1 cellular context compared by ENCODE assay signal in genomic region chrX:131565909-131566308, GRCh38.
TF ChIP-seq lines count a peak whose summit lies in the region.

No MANE protein-coding gene starts in this region.

TF ChIP-seq in K562, 482 proteins besides CTCF, POLR2A, EP300 and RAD21 (continued from another document and continues in another):
- TF ChIP-seq, protein P1, sequence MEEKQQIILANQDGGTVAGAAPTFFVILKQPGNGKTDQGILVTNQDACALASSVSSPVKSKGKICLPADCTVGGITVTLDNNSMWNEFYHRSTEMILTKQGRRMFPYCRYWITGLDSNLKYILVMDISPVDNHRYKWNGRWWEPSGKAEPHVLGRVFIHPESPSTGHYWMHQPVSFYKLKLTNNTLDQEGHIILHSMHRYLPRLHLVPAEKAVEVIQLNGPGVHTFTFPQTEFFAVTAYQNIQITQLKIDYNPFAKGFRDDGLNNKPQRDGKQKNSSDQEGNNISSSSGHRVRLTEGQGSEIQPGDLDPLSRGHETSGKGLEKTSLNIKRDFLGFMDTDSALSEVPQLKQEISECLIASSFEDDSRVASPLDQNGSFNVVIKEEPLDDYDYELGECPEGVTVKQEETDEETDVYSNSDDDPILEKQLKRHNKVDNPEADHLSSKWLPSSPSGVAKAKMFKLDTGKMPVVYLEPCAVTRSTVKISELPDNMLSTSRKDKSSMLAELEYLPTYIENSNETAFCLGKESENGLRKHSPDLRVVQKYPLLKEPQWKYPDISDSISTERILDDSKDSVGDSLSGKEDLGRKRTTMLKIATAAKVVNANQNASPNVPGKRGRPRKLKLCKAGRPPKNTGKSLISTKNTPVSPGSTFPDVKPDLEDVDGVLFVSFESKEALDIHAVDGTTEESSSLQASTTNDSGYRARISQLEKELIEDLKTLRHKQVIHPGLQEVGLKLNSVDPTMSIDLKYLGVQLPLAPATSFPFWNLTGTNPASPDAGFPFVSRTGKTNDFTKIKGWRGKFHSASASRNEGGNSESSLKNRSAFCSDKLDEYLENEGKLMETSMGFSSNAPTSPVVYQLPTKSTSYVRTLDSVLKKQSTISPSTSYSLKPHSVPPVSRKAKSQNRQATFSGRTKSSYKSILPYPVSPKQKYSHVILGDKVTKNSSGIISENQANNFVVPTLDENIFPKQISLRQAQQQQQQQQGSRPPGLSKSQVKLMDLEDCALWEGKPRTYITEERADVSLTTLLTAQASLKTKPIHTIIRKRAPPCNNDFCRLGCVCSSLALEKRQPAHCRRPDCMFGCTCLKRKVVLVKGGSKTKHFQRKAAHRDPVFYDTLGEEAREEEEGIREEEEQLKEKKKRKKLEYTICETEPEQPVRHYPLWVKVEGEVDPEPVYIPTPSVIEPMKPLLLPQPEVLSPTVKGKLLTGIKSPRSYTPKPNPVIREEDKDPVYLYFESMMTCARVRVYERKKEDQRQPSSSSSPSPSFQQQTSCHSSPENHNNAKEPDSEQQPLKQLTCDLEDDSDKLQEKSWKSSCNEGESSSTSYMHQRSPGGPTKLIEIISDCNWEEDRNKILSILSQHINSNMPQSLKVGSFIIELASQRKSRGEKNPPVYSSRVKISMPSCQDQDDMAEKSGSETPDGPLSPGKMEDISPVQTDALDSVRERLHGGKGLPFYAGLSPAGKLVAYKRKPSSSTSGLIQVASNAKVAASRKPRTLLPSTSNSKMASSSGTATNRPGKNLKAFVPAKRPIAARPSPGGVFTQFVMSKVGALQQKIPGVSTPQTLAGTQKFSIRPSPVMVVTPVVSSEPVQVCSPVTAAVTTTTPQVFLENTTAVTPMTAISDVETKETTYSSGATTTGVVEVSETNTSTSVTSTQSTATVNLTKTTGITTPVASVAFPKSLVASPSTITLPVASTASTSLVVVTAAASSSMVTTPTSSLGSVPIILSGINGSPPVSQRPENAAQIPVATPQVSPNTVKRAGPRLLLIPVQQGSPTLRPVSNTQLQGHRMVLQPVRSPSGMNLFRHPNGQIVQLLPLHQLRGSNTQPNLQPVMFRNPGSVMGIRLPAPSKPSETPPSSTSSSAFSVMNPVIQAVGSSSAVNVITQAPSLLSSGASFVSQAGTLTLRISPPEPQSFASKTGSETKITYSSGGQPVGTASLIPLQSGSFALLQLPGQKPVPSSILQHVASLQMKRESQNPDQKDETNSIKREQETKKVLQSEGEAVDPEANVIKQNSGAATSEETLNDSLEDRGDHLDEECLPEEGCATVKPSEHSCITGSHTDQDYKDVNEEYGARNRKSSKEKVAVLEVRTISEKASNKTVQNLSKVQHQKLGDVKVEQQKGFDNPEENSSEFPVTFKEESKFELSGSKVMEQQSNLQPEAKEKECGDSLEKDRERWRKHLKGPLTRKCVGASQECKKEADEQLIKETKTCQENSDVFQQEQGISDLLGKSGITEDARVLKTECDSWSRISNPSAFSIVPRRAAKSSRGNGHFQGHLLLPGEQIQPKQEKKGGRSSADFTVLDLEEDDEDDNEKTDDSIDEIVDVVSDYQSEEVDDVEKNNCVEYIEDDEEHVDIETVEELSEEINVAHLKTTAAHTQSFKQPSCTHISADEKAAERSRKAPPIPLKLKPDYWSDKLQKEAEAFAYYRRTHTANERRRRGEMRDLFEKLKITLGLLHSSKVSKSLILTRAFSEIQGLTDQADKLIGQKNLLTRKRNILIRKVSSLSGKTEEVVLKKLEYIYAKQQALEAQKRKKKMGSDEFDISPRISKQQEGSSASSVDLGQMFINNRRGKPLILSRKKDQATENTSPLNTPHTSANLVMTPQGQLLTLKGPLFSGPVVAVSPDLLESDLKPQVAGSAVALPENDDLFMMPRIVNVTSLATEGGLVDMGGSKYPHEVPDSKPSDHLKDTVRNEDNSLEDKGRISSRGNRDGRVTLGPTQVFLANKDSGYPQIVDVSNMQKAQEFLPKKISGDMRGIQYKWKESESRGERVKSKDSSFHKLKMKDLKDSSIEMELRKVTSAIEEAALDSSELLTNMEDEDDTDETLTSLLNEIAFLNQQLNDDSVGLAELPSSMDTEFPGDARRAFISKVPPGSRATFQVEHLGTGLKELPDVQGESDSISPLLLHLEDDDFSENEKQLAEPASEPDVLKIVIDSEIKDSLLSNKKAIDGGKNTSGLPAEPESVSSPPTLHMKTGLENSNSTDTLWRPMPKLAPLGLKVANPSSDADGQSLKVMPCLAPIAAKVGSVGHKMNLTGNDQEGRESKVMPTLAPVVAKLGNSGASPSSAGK (IDR thresholded peaks at IDR 0.05), result no peak
- TF ChIP-seq HDAC1 (IDR thresholded peaks at IDR 0.05), result no peak
- TF ChIP-seq NFIC (IDR thresholded peaks at IDR 0.05), result peak; percentile 71
- TF ChIP-seq, protein P2, sequence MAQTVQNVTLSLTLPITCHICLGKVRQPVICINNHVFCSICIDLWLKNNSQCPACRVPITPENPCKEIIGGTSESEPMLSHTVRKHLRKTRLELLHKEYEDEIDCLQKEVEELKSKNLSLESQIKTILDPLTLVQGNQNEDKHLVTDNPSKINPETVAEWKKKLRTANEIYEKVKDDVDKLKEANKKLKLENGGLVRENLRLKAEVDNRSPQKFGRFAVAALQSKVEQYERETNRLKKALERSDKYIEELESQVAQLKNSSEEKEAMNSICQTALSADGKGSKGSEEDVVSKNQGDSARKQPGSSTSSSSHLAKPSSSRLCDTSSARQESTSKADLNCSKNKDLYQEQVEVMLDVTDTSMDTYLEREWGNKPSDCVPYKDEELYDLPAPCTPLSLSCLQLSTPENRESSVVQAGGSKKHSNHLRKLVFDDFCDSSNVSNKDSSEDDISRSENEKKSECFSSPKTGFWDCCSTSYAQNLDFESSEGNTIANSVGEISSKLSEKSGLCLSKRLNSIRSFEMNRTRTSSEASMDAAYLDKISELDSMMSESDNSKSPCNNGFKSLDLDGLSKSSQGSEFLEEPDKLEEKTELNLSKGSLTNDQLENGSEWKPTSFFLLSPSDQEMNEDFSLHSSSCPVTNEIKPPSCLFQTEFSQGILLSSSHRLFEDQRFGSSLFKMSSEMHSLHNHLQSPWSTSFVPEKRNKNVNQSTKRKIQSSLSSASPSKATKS (CRISPR knock-in tag; IDR thresholded peaks at IDR 0.05), result no peak
- peak; percentile 59; the same call in 1 of the 2 replicates for TF ChIP-seq BHLHE40 (IDR thresholded peaks at IDR 0.05; ENCODE audit: low read length)
- no peak for TF ChIP-seq SAP30 (IDR thresholded peaks at IDR 0.05; ENCODE audit: borderline replicate concordance, insufficient read depth, low read depth, low read length, poor library complexity, severe bottlenecking)
- TF ChIP-seq TRIM24 (IDR thresholded peaks at IDR 0.05), result peak in 1 of 2 experiments; percentile 32; a peak in 1 of 4 replicates
- no peak for TF ChIP-seq HNRNPK (IDR thresholded peaks at IDR 0.05; ENCODE audit: low read depth, low read length, poor library complexity, severe bottlenecking)
- TF ChIP-seq ATF3 (IDR thresholded peaks at IDR 0.05), result peak; percentile 84
- TF ChIP-seq ATF3 (CRISPR knock-in tag; conservative IDR thresholded peaks at IDR 0.05), result no peak
- no peak for TF ChIP-seq NCOA6 (IDR thresholded peaks at IDR 0.05)
- TF ChIP-seq MYNN (IDR thresholded peaks at IDR 0.05), result no peak
- TF ChIP-seq MYNN (CRISPR knock-in tag; IDR thresholded peaks at IDR 0.05), result no peak
- TF ChIP-seq ATF7 (IDR thresholded peaks at IDR 0.05), result peak; percentile 39; the same call in 1 of the 2 replicates
- no peak for TF ChIP-seq JUNB (CRISPR knock-in tag; conservative IDR thresholded peaks at IDR 0.05)
- TF ChIP-seq GTF2E2 (tag; IDR thresholded peaks at IDR 0.05), result no peak
- 0 out of 2 replicates have a peak, but pooled peaks have one; percentile 16 for TF ChIP-seq FOXA1 (IDR thresholded peaks at IDR 0.05; ENCODE audit: borderline replicate concordance)
- TF ChIP-seq, protein P3, sequence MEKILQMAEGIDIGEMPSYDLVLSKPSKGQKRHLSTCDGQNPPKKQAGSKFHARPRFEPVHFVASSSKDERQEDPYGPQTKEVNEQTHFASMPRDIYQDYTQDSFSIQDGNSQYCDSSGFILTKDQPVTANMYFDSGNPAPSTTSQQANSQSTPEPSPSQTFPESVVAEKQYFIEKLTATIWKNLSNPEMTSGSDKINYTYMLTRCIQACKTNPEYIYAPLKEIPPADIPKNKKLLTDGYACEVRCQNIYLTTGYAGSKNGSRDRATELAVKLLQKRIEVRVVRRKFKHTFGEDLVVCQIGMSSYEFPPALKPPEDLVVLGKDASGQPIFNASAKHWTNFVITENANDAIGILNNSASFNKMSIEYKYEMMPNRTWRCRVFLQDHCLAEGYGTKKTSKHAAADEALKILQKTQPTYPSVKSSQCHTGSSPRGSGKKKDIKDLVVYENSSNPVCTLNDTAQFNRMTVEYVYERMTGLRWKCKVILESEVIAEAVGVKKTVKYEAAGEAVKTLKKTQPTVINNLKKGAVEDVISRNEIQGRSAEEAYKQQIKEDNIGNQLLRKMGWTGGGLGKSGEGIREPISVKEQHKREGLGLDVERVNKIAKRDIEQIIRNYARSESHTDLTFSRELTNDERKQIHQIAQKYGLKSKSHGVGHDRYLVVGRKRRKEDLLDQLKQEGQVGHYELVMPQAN (IDR thresholded peaks at IDR 0.05; ENCODE audit: borderline replicate concordance), result no peak
- peak; percentile 69; the same call in 1 of the 2 replicates for TF ChIP-seq JUN (IDR thresholded peaks at IDR 0.05; ENCODE audit: borderline replicate concordance, low read depth, low read length)
- TF ChIP-seq JUN (CRISPR knock-in tag; IDR thresholded peaks at IDR 0.05; ENCODE audit: borderline replicate concordance), result no peak
- no peak for TF ChIP-seq CHD4 (IDR thresholded peaks at IDR 0.05; ENCODE audit: insufficient read depth, insufficient replicate concordance, low read depth, low read length, poor library complexity, severe bottlenecking)
- TF ChIP-seq SMAD4 (CRISPR knock-in tag; conservative IDR thresholded peaks at IDR 0.05), result 0 out of 2 replicates have a peak, but pooled peaks have one; percentile 25
- TF ChIP-seq NFIX (CRISPR knock-in tag; IDR thresholded peaks at IDR 0.05; ENCODE audit: low read depth), result no peak
- TF ChIP-seq MEIS2 (IDR thresholded peaks at IDR 0.05; ENCODE audit: partially characterized antibody), result peak; percentile 36
- TF ChIP-seq ATF1 (CRISPR knock-in tag; IDR thresholded peaks at IDR 0.05), result no peak
- TF ChIP-seq ATF1 (tag; IDR thresholded peaks at IDR 0.05), result no peak
- TF ChIP-seq TAL1 (IDR thresholded peaks at IDR 0.05), result peak; percentile 93
- TF ChIP-seq ZBTB7A (IDR thresholded peaks at IDR 0.05; ENCODE audit: borderline replicate concordance, control insufficient read depth, low read depth, low read length), result no peak
- no peak for TF ChIP-seq ZNF518B (CRISPR knock-in tag; IDR thresholded peaks at IDR 0.05)
- no peak for TF ChIP-seq NFRKB (IDR thresholded peaks at IDR 0.05; ENCODE audit: low read depth)
- no peak for TF ChIP-seq COPS2 (conservative IDR thresholded peaks at IDR 0.05)
- TF ChIP-seq ZNF280B (CRISPR knock-in tag; IDR thresholded peaks at IDR 0.05), result no peak
- no peak for TF ChIP-seq TAF1 (IDR thresholded peaks at IDR 0.05; ENCODE audit: control insufficient read depth, extremely low read depth, insufficient read depth, low read length, severe bottlenecking)
- TF ChIP-seq, protein P4, sequence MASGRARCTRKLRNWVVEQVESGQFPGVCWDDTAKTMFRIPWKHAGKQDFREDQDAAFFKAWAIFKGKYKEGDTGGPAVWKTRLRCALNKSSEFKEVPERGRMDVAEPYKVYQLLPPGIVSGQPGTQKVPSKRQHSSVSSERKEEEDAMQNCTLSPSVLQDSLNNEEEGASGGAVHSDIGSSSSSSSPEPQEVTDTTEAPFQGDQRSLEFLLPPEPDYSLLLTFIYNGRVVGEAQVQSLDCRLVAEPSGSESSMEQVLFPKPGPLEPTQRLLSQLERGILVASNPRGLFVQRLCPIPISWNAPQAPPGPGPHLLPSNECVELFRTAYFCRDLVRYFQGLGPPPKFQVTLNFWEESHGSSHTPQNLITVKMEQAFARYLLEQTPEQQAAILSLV (tag; IDR thresholded peaks at IDR 0.05), result no peak
- peak; percentile 25; the same call in 1 of the 2 replicates for TF ChIP-seq NFE2 (IDR thresholded peaks at IDR 0.05; ENCODE audit: low read depth)
